ENCODE assay signal across 20 cellular contexts in genomic region chr2:122007577-122007976, GRCh38.
DNase-seq lines count a peak whose midpoint lies in the region; ATAC-seq and TF ChIP-seq lines count a peak whose summit lies in the region.
"Had no signal": no experiment of that assay in that cellular context is flagged by ENCODE, and none has a peak within 500 bp of the region (broad histone marks: within the 10 kb centered on the region; RNA-seq: fewer than 3 reads in every experiment).

No MANE protein-coding gene starts in this region.

- no peak overlapping the region for H3K4me3 ChIP-seq in BLaER1 treated with 17β-estradiol and CSF1 and Interleukin-3, amounts not matched to agents 10 nM and 100 nM
- H3K4me3 ChIP-seq in HUES48 (ENCODE audit: low read depth, low read length) (no peak overlapping the region), endocrine pancreas (ENCODE audit: control insufficient read depth, insufficient read depth, low read length) (no peak overlapping the region)
- H3K4me3 ChIP-seq: K562, SJCRH30 had no signal

- no peak for DNase-seq in activated T-cell treated with anti-CD3 and anti-CD28 coated beads, Interleukin-2, amount 50 U/mL, for 1 hour
- DNase-seq in NCI-H345 (lab: John Stamatoyannopoulos, UW) = no peak
- DNase-seq: C1 segment of cervical spinal cord, DMS 273 treated with DMSO at 0.1 percent for 48 hours, MV-4-11, NCI-H1417, NCI-H2029, NCI-H2171 treated with DMSO at 0.1 percent for 48 hours, NCI-H510A, NCI-H774, PC-3, SJCRH30 had no signal

- peaks cover 13% of the 10 kb centered on the region for H3K27me3 Mint-ChIP-seq in nephron (ENCODE audit: low read depth)

- H3K9me3 ChIP-seq in BLaER1 treated with 17β-estradiol and CSF1 and Interleukin-3, amounts not matched to agents 10 nM and 100 nM (replicated peaks in 1 of 11) = peaks cover 0 to 4% (median 0%) of the 10 kb centered on the region in 11 experiments; a peak in 1 of 22 replicates
- no peaks in the 10 kb centered on the region for H3K9me3 ChIP-seq in HUES48 (ENCODE audit: control insufficient read depth, insufficient read depth, low read length)
- no peaks in the 10 kb centered on the region for H3K9me3 ChIP-seq in endocrine pancreas (ENCODE audit: control insufficient read depth, low read length)
- H3K9me3 ChIP-seq: SJCRH30 had no signal

- no peak overlapping the region for H3K9ac ChIP-seq in BLaER1 treated with 17β-estradiol and CSF1 and Interleukin-3, amounts not matched to agents 10 nM and 100 nM
- H3K9ac ChIP-seq in HUES48 (ENCODE audit: low read depth, low read length) = no peak overlapping the region
- peak overlapping the region; percentile 10 for H3K9ac ChIP-seq in endocrine pancreas (ENCODE audit: control insufficient read depth, insufficient read depth, low read length)

- H3K4me1 Mint-ChIP-seq in nephron = peaks cover 36% of the 10 kb centered on the region

- no peak for ATAC-seq in HG03457 (IDR thresholded peaks at IDR 0.05; ENCODE audit: unreplicated experiment)
- ATAC-seq: K562, PC-3 had no signal

- no peak overlapping the region for H3K4me3 Mint-ChIP-seq in nephron

- peak overlapping the region in 8 of 11 experiments; percentile 35 to 89 (median 62); a peak in 14 of 22 replicates for H3K4me2 ChIP-seq in BLaER1 treated with 17β-estradiol and CSF1 and Interleukin-3, amounts not matched to agents 10 nM and 100 nM

- H3K9me3 Mint-ChIP-seq in nephron = peaks cover 13% of the 10 kb centered on the region

- H3K27ac Mint-ChIP-seq in nephron = peak overlapping the region; percentile 70 to 81 (median 76)

- H4K20me1 ChIP-seq in BLaER1 treated with 17β-estradiol and CSF1 and Interleukin-3, amounts not matched to agents 10 nM and 100 nM = no peaks in the 10 kb centered on the region

- peaks cover 28 to 83% (median 64%) of the 10 kb centered on the region in 10 experiments for H3K4me1 ChIP-seq in BLaER1 treated with 17β-estradiol and CSF1 and Interleukin-3, amounts not matched to agents 10 nM and 100 nM
- H3K4me1 ChIP-seq in HUES48 (ENCODE audit: control insufficient read depth, insufficient read depth, low read length) = no peaks in the 10 kb centered on the region
- H3K4me1 ChIP-seq in endocrine pancreas (ENCODE audit: control insufficient read depth, insufficient read depth, low read length) = no peaks in the 10 kb centered on the region
- H3K4me1 ChIP-seq: SJCRH30 had no signal

- H3K27me3 ChIP-seq in BLaER1 treated with 17β-estradiol and CSF1 and Interleukin-3, amounts not matched to agents 10 nM and 100 nM = 0 out of 22 replicates have a peak, but pooled peaks cover 0 to 5% (median 0%) of the 10 kb centered on the region in 11 experiments
- H3K27me3 ChIP-seq in HUES48 (ENCODE audit: control insufficient read depth, insufficient read depth, low read length) (no peaks in the 10 kb centered on the region), endocrine pancreas (ENCODE audit: control insufficient read depth, insufficient read depth, low read length) (no peaks in the 10 kb centered on the region)
- H3K27me3 ChIP-seq: SJCRH30 had no signal

- H3K27ac ChIP-seq in BLaER1 treated with 17β-estradiol and CSF1 and Interleukin-3, amounts not matched to agents 10 nM and 100 nM = no peak overlapping the region
- H3K27ac ChIP-seq in HUES48 (ENCODE audit: low read depth, low read length) = peak overlapping the region; percentile 57
- H3K27ac ChIP-seq: HL-60, RWPE1, SJCRH30 had no signal

- H3K36me3 Mint-ChIP-seq in nephron (ENCODE audit: low read depth) = no peaks in the 10 kb centered on the region

- no peak for TF ChIP-seq CTCF in nephron (IDR thresholded peaks at IDR 0.05; ENCODE audit: unreplicated experiment in 3 of 3)

- no peaks in the 10 kb centered on the region for H3K36me3 ChIP-seq in BLaER1 treated with 17β-estradiol and CSF1 and Interleukin-3, amounts not matched to agents 10 nM and 100 nM
- H3K36me3 ChIP-seq in HUES48 (ENCODE audit: control insufficient read depth, insufficient read depth, low read length) (no peaks in the 10 kb centered on the region), endocrine pancreas (ENCODE audit: control insufficient read depth, insufficient read depth, low read length) (no peaks in the 10 kb centered on the region)
- H3K36me3 ChIP-seq: SJCRH30 had no signal
